Comparison of ENCODE assay signal across 9 cellular contexts in genomic region chr14:61145258-61145902, GRCh38.
DNase-seq lines count a peak whose midpoint lies in the region; TF ChIP-seq lines count a peak whose summit lies in the region.
"Had no signal": no experiment of that assay in that cellular context is flagged by ENCODE, and none has a peak within 500 bp of the region (broad histone marks: within the 10 kb centered on the region; RNA-seq: fewer than 3 reads in every experiment).

No MANE protein-coding gene starts in this region.

- DNase-seq in AG09319 (ENCODE audit: extremely low read depth, low read depth) (peak; percentile 96), NCI-H2171 treated with DMSO at 0.1 percent for 48 hours (lab: John Stamatoyannopoulos, UW) (peak; percentile 100), NCI-H1930 (lab: John Stamatoyannopoulos, UW) (no peak), Caco-2 (no peak), H9 (no peak), KBM-7 (no peak)

- H3K9me3 ChIP-seq in esophagus (ENCODE audit: control insufficient read depth in 2 of 2, insufficient read depth in 1 of 2, low read depth in 1 of 2, low read length in 1 of 2) (peaks cover 0 to 6% of the 10 kb centered on the region in 2 donors), neural cell (ENCODE audit: low read length) (no peaks in the 10 kb centered on the region), Caco-2 (peaks cover 18% of the 10 kb centered on the region), H9 (ENCODE audit: control insufficient read depth, low read depth, low read length) (peaks cover 10% of the 10 kb centered on the region)

- H3K27me3 ChIP-seq in esophagus (ENCODE audit: control insufficient read depth in 1 of 2, insufficient read depth in 2 of 2, low read length in 2 of 2) (no peaks in the 10 kb centered on the region), neural cell (ENCODE audit: insufficient read depth, low read depth, low read length) (peaks cover 2% of the 10 kb centered on the region), Caco-2 (replicated peaks; ENCODE audit: control insufficient read depth, insufficient read depth, low read length) (no peaks in the 10 kb centered on the region), H9 (ENCODE audit: insufficient read depth, low read length) (no peaks in the 10 kb centered on the region)

- CTCF ChIA-PET in Caco-2 (lab: Charles Lee) = interaction anchor here (0.6 kb wide), 1 partner anchor 15 kb away, joined by 6 read pairs; no protein-coding TSS in a partner anchor

- H3K27ac Mint-ChIP-seq in Caco-2 (ENCODE audit: unreplicated experiment) = no peak overlapping the region
- H3K27ac Mint-ChIP-seq in H9 = no peak overlapping the region
- H3K27ac Mint-ChIP-seq: activated naive CD4-positive, alpha-beta T cell treated with anti-CD3 and anti-CD28 coated beads, Interleukin-2, amount 50 U/mL, for 24 hours had no signal

- H3K14ac ChIP-seq in H9 (ENCODE audit: insufficient read depth, low read length) = no peak overlapping the region

- H3K79me1 ChIP-seq in H9 (ENCODE audit: insufficient read depth, low read depth, low read length, poor library complexity, severe bottlenecking) = no peaks in the 10 kb centered on the region

- no peak overlapping the region for H2AFZ ChIP-seq in neural cell (ENCODE audit: low read depth, low read length)
- H2AFZ ChIP-seq in H9 (ENCODE audit: low read length) = no peak overlapping the region

- H2BK20ac ChIP-seq in H9 (ENCODE audit: low read depth, low read length, poor library complexity, severe bottlenecking) = no peak overlapping the region

- no peaks in the 10 kb centered on the region for H3K9me2 ChIP-seq in neural cell (ENCODE audit: insufficient read depth, low read length)

- H3K36me3 ChIP-seq in esophagus (ENCODE audit: control insufficient read depth in 2 of 2, insufficient read depth in 2 of 2, low read length in 1 of 2) = peaks cover 0 to 2% of the 10 kb centered on the region in 2 donors
- H3K36me3 ChIP-seq in neural cell (ENCODE audit: insufficient read depth, low read length) = no peaks in the 10 kb centered on the region
- H3K36me3 ChIP-seq in Caco-2 (ENCODE audit: control insufficient read depth, insufficient read depth, low read length) = no peaks in the 10 kb centered on the region

- in situ Hi-C loops in KBM-7 (cut with MboI; ENCODE audit: low pct_unique_long_range_greater_than_20kb, low sequenced_read_pairs) = no loop called here

- H4K91ac ChIP-seq in H9 (ENCODE audit: insufficient read length, low read depth, low read length) = no peak overlapping the region

- H4K8ac ChIP-seq in H9 (replicated peaks; ENCODE audit: insufficient read length, low read depth, low read length) = no peak overlapping the region

- no peak overlapping the region for H3K56ac ChIP-seq in H9 (ENCODE audit: insufficient read length, low read depth, low read length)

- H4K5ac ChIP-seq in H9 (ENCODE audit: insufficient read length, low read depth, low read length) = no peak overlapping the region

- no peak overlapping the region for H3K4ac ChIP-seq in H9 (ENCODE audit: low read depth, low read length)

- BruUV-seq in Caco-2 (replicated peaks; lab: Mats Ljungman, UMichigan) = no TSS peak

- H3K27ac ChIP-seq in esophagus (ENCODE audit: low read depth in 2 of 2, low read length in 1 of 2) (peak overlapping the region; percentile 47 to 68), neural cell (ENCODE audit: low read length) (no peak overlapping the region), H9 (ENCODE audit: insufficient read length, low read depth, low read length) (no peak overlapping the region)

- H3K36me3 Mint-ChIP-seq in Caco-2 (ENCODE audit: insufficient read depth, unreplicated experiment) = no peaks in the 10 kb centered on the region
- peaks cover 22 to 35% (median 27%) of the 10 kb centered on the region in 3 experiments for H3K36me3 Mint-ChIP-seq in H9 (ENCODE audit: insufficient read depth in 1 of 3, low read depth in 3 of 3)
- H3K36me3 Mint-ChIP-seq: activated naive CD4-positive, alpha-beta T cell treated with anti-CD3 and anti-CD28 coated beads, Interleukin-2, amount 50 U/mL, for 24 hours had no signal

- no peaks in the 10 kb centered on the region for H3K23me2 ChIP-seq in H9 (ENCODE audit: insufficient read length, low read depth, low read length, poor library complexity, severe bottlenecking)

- TF ChIP-seq RAD21 in neural cell (conservative IDR thresholded peaks at IDR 0.05) = no peak

- H3K4me2 ChIP-seq in neural cell (ENCODE audit: low read length) (no peak overlapping the region), H9 (ENCODE audit: insufficient read depth, insufficient read length, low read length) (no peak overlapping the region)

- POLR2A ChIA-PET in Caco-2 (lab: Charles Lee) = no interaction called here

- H3K27me3 Mint-ChIP-seq in Caco-2 (ENCODE audit: insufficient read depth, unreplicated experiment) (no peaks in the 10 kb centered on the region), H9 (ENCODE audit: low read depth) (peaks cover 6% of the 10 kb centered on the region)

- H2BK5ac ChIP-seq in H9 (ENCODE audit: insufficient read length, low read length) = no peak overlapping the region

- no peak overlapping the region for H2AK5ac ChIP-seq in H9 (ENCODE audit: insufficient read length, low read length)

- no peak overlapping the region for H2BK12ac ChIP-seq in H9 (ENCODE audit: insufficient read length, low read depth, low read length)

- H2BK15ac ChIP-seq in H9 (ENCODE audit: low read depth, low read length) = no peak overlapping the region

- no peak overlapping the region for H3T11ph ChIP-seq in H9 (ENCODE audit: low read length)

- H3K4me3 ChIP-seq in esophagus (ENCODE audit: low read depth in 1 of 2, low read length in 2 of 2) (no peak overlapping the region), neural cell (ENCODE audit: low read length) (peak overlapping the region; percentile 22), Caco-2 (ENCODE audit: low read depth, low read length) (no peak overlapping the region)

- H3K9ac ChIP-seq in neural cell (ENCODE audit: low read length) (no peak overlapping the region), H9 (ENCODE audit: extremely low read depth, insufficient read length, low read length) (no peak overlapping the region)

- H3K23ac ChIP-seq in H9 (ENCODE audit: insufficient read length, low read depth, low read length) = no peak overlapping the region

- no peaks in the 10 kb centered on the region for H3F3A ChIP-seq in neural cell (ENCODE audit: insufficient read depth, low read length, poor library complexity, severe bottlenecking)

- no peak overlapping the region for H2BK120ac ChIP-seq in H9 (ENCODE audit: low read depth, low read length, poor library complexity, severe bottlenecking)

- H3K4me1 Mint-ChIP-seq in Caco-2 (ENCODE audit: low read depth, unreplicated experiment) (no peaks in the 10 kb centered on the region), H9 (no peaks in the 10 kb centered on the region)
- H3K4me1 Mint-ChIP-seq: activated naive CD4-positive, alpha-beta T cell treated with anti-CD3 and anti-CD28 coated beads, Interleukin-2, amount 50 U/mL, for 24 hours had no signal

- H3K18ac ChIP-seq in H9 (ENCODE audit: insufficient read length, low read depth, low read length) = no peak overlapping the region

- H3K79me2 ChIP-seq in neural cell (replicated peaks; ENCODE audit: insufficient read depth, low read length) = no peaks in the 10 kb centered on the region
- H3K79me2 ChIP-seq in H9 (ENCODE audit: insufficient read depth, low read length) = no peaks in the 10 kb centered on the region

- WGBS in esophagus, 2 donors = 26 to 44% methylated on average over 7 of the region's 7 CpGs
- WGBS in H9 (ENCODE audit: extremely low coverage, insufficient read length, low lambda C conversion rate) = no CpG with 5 or more reads among the region's 7 CpGs

- peaks cover 31% of the 10 kb centered on the region for H3K9me3 Mint-ChIP-seq in Caco-2 (ENCODE audit: unreplicated experiment)
- H3K9me3 Mint-ChIP-seq in H9 = peaks cover 26 to 47% of the 10 kb centered on the region in 2 experiments
- H3K9me3 Mint-ChIP-seq: activated naive CD4-positive, alpha-beta T cell treated with anti-CD3 and anti-CD28 coated beads, Interleukin-2, amount 50 U/mL, for 24 hours had no signal

- H4K20me1 ChIP-seq in neural cell (ENCODE audit: insufficient read depth) = no peaks in the 10 kb centered on the region
- H4K20me1 ChIP-seq in H9 (ENCODE audit: control insufficient read depth, insufficient read depth, insufficient read length) = no peaks in the 10 kb centered on the region

- TF ChIP-seq CTCF in AG09319 (IDR thresholded peaks at IDR 0.05; ENCODE audit: low read depth, low read length) (no peak), neural cell (IDR thresholded peaks at IDR 0.05; ENCODE audit: poor library complexity, severe bottlenecking) (no peak), Caco-2 (IDR thresholded peaks at IDR 0.05; ENCODE audit: insufficient read depth in 1 of 2, low read depth in 1 of 2, low read length in 1 of 2, severe bottlenecking in 1 of 2, unreplicated experiment in 1 of 2) (no peak), H9 (conservative IDR thresholded peaks at IDR 0.05) (no peak)

- H3K4me1 ChIP-seq in esophagus (ENCODE audit: control insufficient read depth in 2 of 2, insufficient read depth in 2 of 2, low read length in 1 of 2) (peaks cover 0 to 3% of the 10 kb centered on the region in 2 donors), Caco-2 (no peaks in the 10 kb centered on the region), H9 (ENCODE audit: insufficient read depth, low read length) (no peaks in the 10 kb centered on the region)

- intact Hi-C loops in Caco-2 (cut with micrococcal nuclease; ENCODE audit: unreplicated experiment) = no loop called here

- no peak for TF ChIP-seq EP300 in neural cell (conservative IDR thresholded peaks at IDR 0.05; ENCODE audit: poor library complexity, severe bottlenecking)

- no peak overlapping the region for H3K4me3 Mint-ChIP-seq in Caco-2 (ENCODE audit: unreplicated experiment)
- H3K4me3 Mint-ChIP-seq in H9 = no peak overlapping the region
- H3K4me3 Mint-ChIP-seq: activated naive CD4-positive, alpha-beta T cell treated with anti-CD3 and anti-CD28 coated beads, Interleukin-2, amount 50 U/mL, for 24 hours had no signal

TF ChIP-seq in neural cell, 6 proteins besides CTCF, POLR2A, EP300 and RAD21 (continues in another document):
- TF ChIP-seq SMC3 (conservative IDR thresholded peaks at IDR 0.05; ENCODE audit: poor library complexity) (no peak), MXI1 (conservative IDR thresholded peaks at IDR 0.05; ENCODE audit: poor library complexity, severe bottlenecking) (no peak), POLR2AphosphoS5 (IDR thresholded peaks at IDR 0.05) (no peak), EZH2 (IDR thresholded peaks at IDR 0.05; ENCODE audit: borderline replicate concordance, insufficient read depth, low read length, poor library complexity, severe bottlenecking) (no peak)

Comparison
In these comparisons a context has a peak if more than half of its experiments do, and no peak if none do; other contexts are left out.
1. DNase-seq: peak in AG09319 (single experiment) and NCI-H2171 treated with DMSO at 0.1 percent for 48 hours (single experiment); none in NCI-H1930 (0 of 2), Caco-2 (0 of 2), H9 (single experiment) and KBM-7 (single experiment).
2. H3K27ac ChIP-seq: peak in esophagus (2 of 2); none in neural cell (single experiment) and H9 (single experiment).